ENCODE assay signal across 10 cellular contexts in the genomic region with DNA sequence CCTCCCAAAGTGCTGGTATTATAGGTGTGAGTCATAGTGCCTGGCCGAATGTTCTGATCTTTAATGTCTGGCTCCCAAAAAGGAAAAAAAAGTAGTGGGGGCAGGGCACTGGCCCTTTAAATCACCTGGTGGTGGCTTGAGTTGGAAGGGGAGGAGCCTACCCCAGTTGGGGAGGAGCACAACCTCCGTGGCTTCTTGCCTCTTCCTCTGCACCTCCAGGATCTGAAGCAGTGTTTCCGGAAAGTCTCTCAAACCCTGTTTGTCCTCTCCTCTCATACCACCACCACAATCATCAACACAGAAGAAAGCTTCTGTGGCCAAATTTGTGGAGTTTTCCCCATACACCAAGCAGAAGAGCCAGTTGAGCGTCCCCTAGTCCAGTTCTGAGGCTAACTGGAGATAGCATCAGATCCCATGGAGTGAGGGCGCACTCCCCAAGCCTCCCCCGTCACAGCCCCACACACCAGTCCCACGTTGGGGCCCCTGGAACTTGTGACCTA. TPM values are rescaled to one million over a fixed set of nuclear protein-coding genes. Genes with fewer than 3 reads are reported as not detected.
A peak's percentile ranks its signal among the peaks of the same experiment; 100 is the strongest.
DNase-seq lines count a peak whose midpoint lies in the region; ATAC-seq and TF ChIP-seq lines count a peak whose summit lies in the region.
"Had no signal": no experiment of that assay in that cellular context is flagged by ENCODE, and none has a peak within 500 bp of the region (broad histone marks: within the 10 kb centered on the region; RNA-seq: fewer than 3 reads in every experiment).

No MANE protein-coding gene starts in this region.

- H3K9me3 ChIP-seq in psoas muscle = no peaks in the 10 kb centered on the region

- peak overlapping the region; percentile 62 for H3K4me3 Mint-ChIP-seq in activated naive CD4-positive, alpha-beta T cell treated with anti-CD3 and anti-CD28 coated beads for 36 hours
- peak overlapping the region in 5 of 8 donors; percentile 33 to 75 (median 36) for H3K4me3 Mint-ChIP-seq in naive B cell

- CTCF ChIA-PET in activated naive CD4-positive, alpha-beta T cell treated with anti-CD3 and anti-CD28 coated beads for 36 hours (lab: Charles Lee) = no interaction called here

- ATAC-seq in naive B cell (ENCODE audit: low read depth in 2 of 2) (peak; percentile 34 to 47), GM19467 (IDR thresholded peaks at IDR 0.05; ENCODE audit: unreplicated experiment) (no peak), GM18505 (IDR thresholded peaks at IDR 0.05; ENCODE audit: unreplicated experiment) (no peak), left cardiac atrium (no peak), psoas muscle (no peak)

- intact Hi-C loops in activated naive CD4-positive, alpha-beta T cell treated with anti-CD3 and anti-CD28 coated beads for 36 hours (cut with micrococcal nuclease) = loop anchor here (2.0 kb wide), 3 partner anchors 13 to 43 kb away; partner anchors contain the start of gene RCOR1
- intact Hi-C loops in left cardiac atrium (cut with DNase I) (no loop called here), psoas muscle (cut with DNase I) (no loop called here)

- no peak overlapping the region for H3K4me3 ChIP-seq in psoas muscle

- no peaks in the 10 kb centered on the region for H3K27me3 Mint-ChIP-seq in activated naive CD4-positive, alpha-beta T cell treated with anti-CD3 and anti-CD28 coated beads for 36 hours (ENCODE audit: low read depth)
- H3K27me3 Mint-ChIP-seq in naive B cell = no peaks in the 10 kb centered on the region

- H3K27ac Mint-ChIP-seq in activated naive CD4-positive, alpha-beta T cell treated with anti-CD3 and anti-CD28 coated beads for 36 hours = peak overlapping the region; percentile 88
- peak overlapping the region in 3 of 6 donors; percentile 13 to 66 (median 39) for H3K27ac Mint-ChIP-seq in naive B cell

- H3K27me3 ChIP-seq in psoas muscle (ENCODE audit: insufficient read depth in 3 of 3, low read length in 2 of 3) = no peaks in the 10 kb centered on the region

- H3K36me3 ChIP-seq in psoas muscle (ENCODE audit: insufficient read depth in 1 of 2, low read depth in 1 of 2) = no peaks in the 10 kb centered on the region

- peaks cover 11% of the 10 kb centered on the region for H3K4me1 Mint-ChIP-seq in activated naive CD4-positive, alpha-beta T cell treated with anti-CD3 and anti-CD28 coated beads for 36 hours (ENCODE audit: low read depth)
- peaks cover 19 to 38% (median 25%) of the 10 kb centered on the region in 3 donors for H3K4me1 Mint-ChIP-seq in naive B cell

- H3K27ac ChIP-seq in C4-2B = peak overlapping the region; percentile 2; the same call in 1 of the 2 replicates
- H3K27ac ChIP-seq in psoas muscle = no peak overlapping the region

- no peaks in the 10 kb centered on the region for H3K9me3 Mint-ChIP-seq in activated naive CD4-positive, alpha-beta T cell treated with anti-CD3 and anti-CD28 coated beads for 36 hours
- H3K9me3 Mint-ChIP-seq in naive B cell = no peaks in the 10 kb centered on the region

- TF ChIP-seq CTCF in C4-2B (conservative IDR thresholded peaks at IDR 0.05) = no peak
- no peak for TF ChIP-seq CTCF in psoas muscle (IDR thresholded peaks at IDR 0.05)

- 54 to 59% (median 59%) methylated on average over 7 of the region's 7 CpGs for WGBS in psoas muscle, 3 donors

- no peaks in the 10 kb centered on the region for H3K4me1 ChIP-seq in psoas muscle

- no peaks in the 10 kb centered on the region for H3K36me3 Mint-ChIP-seq in activated naive CD4-positive, alpha-beta T cell treated with anti-CD3 and anti-CD28 coated beads for 36 hours (ENCODE audit: low read depth)
- no peaks in the 10 kb centered on the region for H3K36me3 Mint-ChIP-seq in naive B cell

- TF ChIP-seq POLR2A in GM18505 (IDR thresholded peaks at IDR 0.05; ENCODE audit: borderline replicate concordance, extremely low read depth, insufficient read depth, insufficient read length) = no peak

- peak; percentile 26 for DNase-seq in NCI-H774 (lab: John Stamatoyannopoulos, UW)
- DNase-seq in activated naive CD4-positive, alpha-beta T cell treated with anti-CD3 and anti-CD28 coated beads for 36 hours = peak; percentile 78
- DNase-seq in naive B cell = no peak
- DNase-seq in left cardiac atrium = no peak
- DNase-seq in psoas muscle = no peak
- DNase-seq: GF-D8, IMR-90 had no signal

RNA-seq across cellular contexts. Expression of gene RCOR1, which starts 24.3 kb away (rescaled TPM):
- total RNA-seq in activated naive CD4-positive, alpha-beta T cell treated with anti-CD3 and anti-CD28 coated beads for 36 hours = 10 to 100 TPM; 11.9 to 12.2 TPM
- polyA plus RNA-seq in naive B cell (ENCODE audit: low read depth in 6 of 6) (1 to 10 TPM in 5 of 6 donors, under 1 TPM in 1; 0.78 to 2.6 (median 1.6) TPM), psoas muscle (10 to 100 TPM in 1 of 3 donors, 1 to 10 TPM in 2; 6.0 to 14.3 (median 8.2) TPM)
- total RNA-seq in left cardiac atrium (10 to 100 TPM; 11.3 to 14.9 TPM), psoas muscle (10 to 100 TPM; 11.6 to 17.7 (median 15.8) TPM)

RNA-seq across cellular contexts. Expression of gene ANKRD9, which starts 58.6 kb away (rescaled TPM):
- 10 to 100 TPM; 11.5 to 13.3 TPM for total RNA-seq in activated naive CD4-positive, alpha-beta T cell treated with anti-CD3 and anti-CD28 coated beads for 36 hours
- polyA plus RNA-seq in naive B cell (ENCODE audit: low read depth in 6 of 6) (under 1 TPM in 5 of 6 donors, not detected in 1; 0.08 to 0.49 (median 0.17) TPM), psoas muscle (10 to 100 TPM; 22.7 to 74.4 (median 36.6) TPM)
- total RNA-seq in left cardiac atrium (100 to 1,000 TPM in 1 of 2 donors, 10 to 100 TPM in 1; 97.0 to 160 TPM), psoas muscle (100 to 1,000 TPM in 2 of 4 donors, 10 to 100 TPM in 2; 48.1 to 126 (median 98.0) TPM)

Comparison
In these comparisons a context has a peak if more than half of its experiments do, and no peak if none do; other contexts are left out.
1. DNase-seq: peak in NCI-H774 (single experiment) and activated naive CD4-positive, alpha-beta T cell treated with anti-CD3 and anti-CD28 coated beads for 36 hours (single experiment); none in naive B cell (single experiment), left cardiac atrium (single experiment) and psoas muscle (0 of 2).
2. ATAC-seq: peak in naive B cell (2 of 2); none in GM19467 (single experiment), GM18505 (single experiment), left cardiac atrium (0 of 2) and psoas muscle (0 of 4).